In genomic region chr6:149208071-149208670, GRCh38 we compare ENCODE assay signal across 23 cellular contexts.
DNase-seq lines count a peak whose midpoint lies in the region; ATAC-seq and TF ChIP-seq lines count a peak whose summit lies in the region.
"Had no signal": no experiment of that assay in that cellular context is flagged by ENCODE, and none has a peak within 500 bp of the region (broad histone marks: within the 10 kb centered on the region; RNA-seq: fewer than 3 reads in every experiment).

No MANE protein-coding gene starts in this region.

- no peaks in the 10 kb centered on the region for H3K27me3 ChIP-seq in PC-3 (ENCODE audit: low read length)

- no peak overlapping the region for H3K27ac ChIP-seq in PC-3 (ENCODE audit: low read length)

- intact Hi-C loops in activated T-helper 1 cell treated with anti-CD3 and anti-CD28 coated beads, Interleukin-12 subunit alpha, Interleukin-12 subunit beta, Interleukin-2, Interleukin-4 antibody, amounts not matched to agents 30 ng/mL and 10 ng/mL and 1 ng/mL, durations not matched to agents 14 hours and 24 hours and 36 hours (cut with micrococcal nuclease): no loop called here
- intact Hi-C loops in PC-3 (cut with micrococcal nuclease): no loop called here

- no peaks in the 10 kb centered on the region for H3F3A ChIP-seq in PC-3 (ENCODE audit: low read length, unreplicated experiment)

- no peak overlapping the region for H3K4me2 ChIP-seq in PC-3 (ENCODE audit: low read length)
- H3K4me2 ChIP-seq: GM23338 had no signal

- ATAC-seq in HG03354 (IDR thresholded peaks at IDR 0.05; ENCODE audit: poor library complexity, severe bottlenecking, unreplicated experiment): no peak
- no peak for ATAC-seq in HG02678 (IDR thresholded peaks at IDR 0.05; ENCODE audit: unreplicated experiment)
- no peak for ATAC-seq in PC-3
- ATAC-seq: GM12878, GM23338 had no signal

- no peak overlapping the region for H2AFZ ChIP-seq in PC-3 (ENCODE audit: low read length)
- H2AFZ ChIP-seq: GM23338 had no signal

- H3K9me2 ChIP-seq in PC-3 (replicated peaks; ENCODE audit: low read length): no peaks in the 10 kb centered on the region

- no TSS peak for BruUV-seq in PC-3 (replicated peaks; lab: Mats Ljungman, UMichigan)

- H3K36me3 ChIP-seq in PC-3 (ENCODE audit: low read depth, low read length): no peaks in the 10 kb centered on the region
- H3K36me3 ChIP-seq: HAP-1 had no signal

- no peaks in the 10 kb centered on the region for H4K20me1 ChIP-seq in PC-3 (ENCODE audit: low read length)

- H3K4me1 Mint-ChIP-seq in activated T-helper 1 cell treated with anti-CD3 and anti-CD28 coated beads, Interleukin-12 subunit alpha, Interleukin-12 subunit beta, Interleukin-2, Interleukin-4 antibody, amounts not matched to agents 30 ng/mL and 10 ng/mL and 1 ng/mL, durations not matched to agents 14 hours and 24 hours and 36 hours (ENCODE audit: low read depth): peaks cover 18% of the 10 kb centered on the region
- peaks cover 31% of the 10 kb centered on the region for H3K4me1 Mint-ChIP-seq in nephron
- H3K4me1 Mint-ChIP-seq: CD14-positive monocyte, GM23338 had no signal

- peaks cover 41% of the 10 kb centered on the region for H3K36me3 Mint-ChIP-seq in activated T-helper 1 cell treated with anti-CD3 and anti-CD28 coated beads, Interleukin-12 subunit alpha, Interleukin-12 subunit beta, Interleukin-2, Interleukin-4 antibody, amounts not matched to agents 30 ng/mL and 10 ng/mL and 1 ng/mL, durations not matched to agents 14 hours and 24 hours and 36 hours (ENCODE audit: low read depth)
- no peaks in the 10 kb centered on the region for H3K36me3 Mint-ChIP-seq in nephron (ENCODE audit: low read depth)

- POLR2A ChIA-PET in PC-3 (lab: Charles Lee; ENCODE audit: unreplicated experiment): no interaction called here

- H3K79me2 ChIP-seq in PC-3 (ENCODE audit: low read length): no peaks in the 10 kb centered on the region

- H3K27me3 Mint-ChIP-seq in activated T-helper 1 cell treated with anti-CD3 and anti-CD28 coated beads, Interleukin-12 subunit alpha, Interleukin-12 subunit beta, Interleukin-2, Interleukin-4 antibody, amounts not matched to agents 30 ng/mL and 10 ng/mL and 1 ng/mL, durations not matched to agents 14 hours and 24 hours and 36 hours (ENCODE audit: insufficient read depth): no peaks in the 10 kb centered on the region
- peaks cover 3% of the 10 kb centered on the region for H3K27me3 Mint-ChIP-seq in nephron (ENCODE audit: low read depth)
- H3K27me3 Mint-ChIP-seq: B cell had no signal

- no peak overlapping the region for H3K4me3 Mint-ChIP-seq in activated T-helper 1 cell treated with anti-CD3 and anti-CD28 coated beads, Interleukin-12 subunit alpha, Interleukin-12 subunit beta, Interleukin-2, Interleukin-4 antibody, amounts not matched to agents 30 ng/mL and 10 ng/mL and 1 ng/mL, durations not matched to agents 14 hours and 24 hours and 36 hours
- no peak overlapping the region for H3K4me3 Mint-ChIP-seq in nephron
- H3K4me3 Mint-ChIP-seq: B cell, CD14-positive monocyte, GM23338 had no signal

- CTCF ChIA-PET in PC-3 (lab: Charles Lee): no interaction called here

- no peak for TF ChIP-seq CTCF in nephron (IDR thresholded peaks at IDR 0.05; ENCODE audit: unreplicated experiment in 3 of 3)
- TF ChIP-seq CTCF in PC-3 (conservative IDR thresholded peaks at IDR 0.05; ENCODE audit: low read depth, low read length): no peak

- peaks cover 9% of the 10 kb centered on the region for H3K9me3 Mint-ChIP-seq in activated T-helper 1 cell treated with anti-CD3 and anti-CD28 coated beads, Interleukin-12 subunit alpha, Interleukin-12 subunit beta, Interleukin-2, Interleukin-4 antibody, amounts not matched to agents 30 ng/mL and 10 ng/mL and 1 ng/mL, durations not matched to agents 14 hours and 24 hours and 36 hours
- no peaks in the 10 kb centered on the region for H3K9me3 Mint-ChIP-seq in nephron
- H3K9me3 Mint-ChIP-seq: CD14-positive monocyte, GM23338 had no signal

- DNase-seq in Ammon's horn (ENCODE audit: low spot score) (peak; percentile 58), cerebellar cortex (ENCODE audit: low spot score) (peak; percentile 8), PC-3 (no peak)
- DNase-seq in activated T-helper 1 cell treated with anti-CD3 and anti-CD28 coated beads, Interleukin-12 subunit alpha, Interleukin-12 subunit beta, Interleukin-2, Interleukin-4 antibody, amounts not matched to agents 30 ng/mL and 10 ng/mL and 1 ng/mL, durations not matched to agents 14 hours and 24 hours and 36 hours (ENCODE audit: low spot score): no peak
- DNase-seq: COR-L47, DMS79, KBM-7, MM.1S, NCI-H1048, NCI-H1417 treated with DMSO at 0.1 percent for 48 hours, NCI-H187, NCI-H446 treated with DMSO at 0.1 percent for 48 hours, NCI-H526 treated with DMSO at 0.1 percent for 48 hours, RPMI8226, SHP77 had no signal

- H3K4me3 ChIP-seq in PC-3 (ENCODE audit: low read length): no peak overlapping the region
- H3K4me3 ChIP-seq: GM12878, GM23338, HAP-1 had no signal

- H3K9ac ChIP-seq in PC-3 (ENCODE audit: low read length): no peak overlapping the region

- no peaks in the 10 kb centered on the region for H3K9me3 ChIP-seq in PC-3 (ENCODE audit: low read length)
- H3K9me3 ChIP-seq: HAP-1 had no signal

- H3K4me1 ChIP-seq in PC-3 (ENCODE audit: insufficient read depth, low read length): no peaks in the 10 kb centered on the region

- H3K27ac Mint-ChIP-seq in activated T-helper 1 cell treated with anti-CD3 and anti-CD28 coated beads, Interleukin-12 subunit alpha, Interleukin-12 subunit beta, Interleukin-2, Interleukin-4 antibody, amounts not matched to agents 30 ng/mL and 10 ng/mL and 1 ng/mL, durations not matched to agents 14 hours and 24 hours and 36 hours: peak overlapping the region; percentile 20
- peak overlapping the region in 2 of 3 experiments; percentile 65 to 90 for H3K27ac Mint-ChIP-seq in nephron
- H3K27ac Mint-ChIP-seq: B cell, CD14-positive monocyte, GM23338 had no signal

Comparison
In these comparisons a context has a peak if more than half of its experiments do, and no peak if none do; other contexts are left out.
1. DNase-seq: peak in Ammon's horn (single experiment) and cerebellar cortex (single experiment); none in activated T-helper 1 cell treated with anti-CD3 and anti-CD28 coated beads, Interleukin-12 subunit alpha, Interleukin-12 subunit beta, Interleukin-2, Interleukin-4 antibody, amounts not matched to agents 30 ng/mL and 10 ng/mL and 1 ng/mL, durations not matched to agents 14 hours and 24 hours and 36 hours (single experiment) and PC-3 (single experiment).